Comparison of ENCODE assay signal across 19 cellular contexts in genomic region chr1:6270432-6270831, GRCh38. TPM values are rescaled to one million over a fixed set of nuclear protein-coding genes. Genes with fewer than 3 reads are reported as not detected.
DNase-seq lines count a peak whose midpoint lies in the region; TF ChIP-seq lines count a peak whose summit lies in the region.
"Had no signal": no experiment of that assay in that cellular context is flagged by ENCODE, and none has a peak within 500 bp of the region (broad histone marks: within the 10 kb centered on the region; RNA-seq: fewer than 3 reads in every experiment).

No MANE protein-coding gene starts in this region.

- peaks cover 10% of the 10 kb centered on the region for H3K36me3 ChIP-seq in iPS-15b (ENCODE audit: control insufficient read depth, insufficient read depth, low read length)
- H3K36me3 ChIP-seq: cardiac muscle cell, gastrocnemius medialis, left lung, upper lobe of left lung had no signal

- no peaks in the 10 kb centered on the region for H3K9me3 ChIP-seq in iPS-15b (ENCODE audit: control insufficient read depth, insufficient read depth, low read length)
- H3K9me3 ChIP-seq: gastrocnemius medialis, left lung, upper lobe of left lung had no signal

- no peak for TF ChIP-seq CTCF in type B pancreatic cell (conservative IDR thresholded peaks at IDR 0.05)
- no peak for TF ChIP-seq CTCF in osteocyte (IDR thresholded peaks at IDR 0.05)

- H3K4me3 Mint-ChIP-seq in type B pancreatic cell (peak overlapping the region; percentile 51), osteocyte (ENCODE audit: unreplicated experiment) (no peak overlapping the region)
- H3K4me3 Mint-ChIP-seq: activated CD4-positive, alpha-beta T cell treated with anti-CD3 and anti-CD28 coated beads for 36 hours had no signal

- no peak overlapping the region for H3K27ac Mint-ChIP-seq in type B pancreatic cell
- no peak overlapping the region for H3K27ac Mint-ChIP-seq in osteocyte (ENCODE audit: unreplicated experiment)
- H3K27ac Mint-ChIP-seq: activated CD4-positive, alpha-beta T cell treated with anti-CD3 and anti-CD28 coated beads for 36 hours had no signal

- H3K27me3 Mint-ChIP-seq in type B pancreatic cell: no peaks in the 10 kb centered on the region
- H3K27me3 Mint-ChIP-seq in osteocyte (ENCODE audit: unreplicated experiment): no peaks in the 10 kb centered on the region
- H3K27me3 Mint-ChIP-seq: activated CD4-positive, alpha-beta T cell treated with anti-CD3 and anti-CD28 coated beads for 36 hours had no signal

- H3K9ac ChIP-seq in iPS-15b (ENCODE audit: low read depth, low read length): peak overlapping the region; percentile 20

- no peaks in the 10 kb centered on the region for H3K27me3 ChIP-seq in iPS-15b (ENCODE audit: control insufficient read depth, insufficient read depth, low read length)
- H3K27me3 ChIP-seq: cardiac muscle cell, dorsolateral prefrontal cortex, gastrocnemius medialis, left lung, upper lobe of left lung had no signal

- H3K9me3 Mint-ChIP-seq in type B pancreatic cell (no peaks in the 10 kb centered on the region), osteocyte (ENCODE audit: unreplicated experiment) (no peaks in the 10 kb centered on the region)

- H3K4me1 Mint-ChIP-seq in type B pancreatic cell (ENCODE audit: unreplicated experiment): peaks cover 43% of the 10 kb centered on the region
- H3K4me1 Mint-ChIP-seq in osteocyte (ENCODE audit: unreplicated experiment): peaks cover 28% of the 10 kb centered on the region
- H3K4me1 Mint-ChIP-seq: activated CD4-positive, alpha-beta T cell treated with anti-CD3 and anti-CD28 coated beads for 36 hours had no signal

- no peak overlapping the region for H3K4me3 ChIP-seq in iPS-15b (ENCODE audit: low read depth, low read length)
- H3K4me3 ChIP-seq: cardiac muscle cell, dorsolateral prefrontal cortex, gastrocnemius medialis, left lung, upper lobe of left lung had no signal

- H3K36me3 Mint-ChIP-seq in type B pancreatic cell (no peaks in the 10 kb centered on the region), osteocyte (ENCODE audit: unreplicated experiment) (no peaks in the 10 kb centered on the region)

- H3K4me1 ChIP-seq in iPS-15b (ENCODE audit: control insufficient read depth, insufficient read depth, low read length): peaks cover 4% of the 10 kb centered on the region
- H3K4me1 ChIP-seq: gastrocnemius medialis, left lung, upper lobe of left lung had no signal

- DNase-seq in NCI-H748 (lab: John Stamatoyannopoulos, UW; ENCODE audit: unreplicated experiment): peak; percentile 48
- DNase-seq in NCI-H748 treated with DMSO at 0.1 percent for 48 hours (lab: John Stamatoyannopoulos, UW): no peak
- peak; percentile 74 for DNase-seq in NCI-H69 (lab: John Stamatoyannopoulos, UW)
- no peak for DNase-seq in type B pancreatic cell (ENCODE audit: extremely low spot score, unreplicated experiment)
- no peak for DNase-seq in activated naive CD4-positive, alpha-beta T cell treated with Interleukin-2 at 50 U/mL for 16 hours
- DNase-seq in osteocyte (ENCODE audit: extremely low spot score, unreplicated experiment): no peak
- no peak for DNase-seq in DMS79 treated with DMSO at 0.1 percent for 48 hours (lab: John Stamatoyannopoulos, UW)
- DNase-seq: activated CD4-positive, alpha-beta T cell treated with anti-CD3 and anti-CD28 coated beads for 36 hours; gastrocnemius medialis; GDM1; Kasumi-1; left lung; stimulated activated naive CD4-positive, alpha-beta T cell had no signal

RNA-seq across cellular contexts. Expression of gene GPR153, which starts 9.5 kb away (rescaled TPM):
- total RNA-seq in type B pancreatic cell (ENCODE audit: low replicate concordance) (6.1 and 8.5 TPM in 2 replicates), osteocyte (4.2 and 4.4 TPM in 2 replicates)

RNA-seq across cellular contexts. Expression of gene HES3, which starts 26.5 kb away (rescaled TPM):
- not detected in 2 replicates for total RNA-seq in type B pancreatic cell (ENCODE audit: low replicate concordance)
- not detected in 2 replicates for total RNA-seq in osteocyte
- total RNA-seq: activated CD4-positive, alpha-beta T cell treated with anti-CD3 and anti-CD28 coated beads for 36 hours; cardiac muscle cell; dorsolateral prefrontal cortex; gastrocnemius medialis; left lung; mucosa of gallbladder; osteoblast; upper lobe of left lung had no signal

RNA-seq across cellular contexts. Expression of gene ICMT, which starts 34.7 kb away (rescaled TPM):
- total RNA-seq in type B pancreatic cell (ENCODE audit: low replicate concordance) (56.6 and 63.5 TPM in 2 replicates), osteocyte (74.7 and 81.1 TPM in 2 replicates)

Comparison
In these comparisons a context has a peak if more than half of its experiments do, and no peak if none do; other contexts are left out.
1. DNase-seq: peak in NCI-H748 (single experiment) and NCI-H69 (single experiment); none in NCI-H748 treated with DMSO at 0.1 percent for 48 hours (single experiment), type B pancreatic cell (single experiment), activated naive CD4-positive, alpha-beta T cell treated with Interleukin-2 at 50 U/mL for 16 hours (single experiment), osteocyte (single experiment) and DMS79 treated with DMSO at 0.1 percent for 48 hours (single experiment).